Comparison of ENCODE assay signal across 2 cellular contexts in the genomic region with DNA sequence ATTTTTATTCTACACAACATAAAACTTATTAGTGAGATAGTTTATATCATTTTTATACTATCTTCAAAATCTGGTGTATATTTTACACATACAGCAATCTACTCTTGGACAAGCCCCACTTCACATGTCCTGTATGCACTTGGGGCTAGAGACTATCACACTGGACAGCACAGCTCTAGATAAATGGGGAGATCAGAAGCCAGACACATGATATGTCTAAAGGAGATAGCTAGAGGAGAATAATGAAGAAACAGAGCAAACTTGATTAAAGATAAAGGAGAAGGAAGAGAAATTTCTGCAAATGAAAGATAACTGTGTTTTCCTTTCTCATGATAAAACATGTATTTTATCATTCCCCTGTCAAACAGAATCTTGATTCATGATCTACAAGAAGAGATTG.
TF ChIP-seq lines count a peak whose summit lies in the region.

No MANE protein-coding gene starts in this region.

TF ChIP-seq in SK-N-SH treated with all-trans-retinoic acid at 6 μM for 48 hours, 23 proteins besides CTCF, POLR2A, EP300 and RAD21 (continued from another document):
- TF ChIP-seq, protein P1, sequence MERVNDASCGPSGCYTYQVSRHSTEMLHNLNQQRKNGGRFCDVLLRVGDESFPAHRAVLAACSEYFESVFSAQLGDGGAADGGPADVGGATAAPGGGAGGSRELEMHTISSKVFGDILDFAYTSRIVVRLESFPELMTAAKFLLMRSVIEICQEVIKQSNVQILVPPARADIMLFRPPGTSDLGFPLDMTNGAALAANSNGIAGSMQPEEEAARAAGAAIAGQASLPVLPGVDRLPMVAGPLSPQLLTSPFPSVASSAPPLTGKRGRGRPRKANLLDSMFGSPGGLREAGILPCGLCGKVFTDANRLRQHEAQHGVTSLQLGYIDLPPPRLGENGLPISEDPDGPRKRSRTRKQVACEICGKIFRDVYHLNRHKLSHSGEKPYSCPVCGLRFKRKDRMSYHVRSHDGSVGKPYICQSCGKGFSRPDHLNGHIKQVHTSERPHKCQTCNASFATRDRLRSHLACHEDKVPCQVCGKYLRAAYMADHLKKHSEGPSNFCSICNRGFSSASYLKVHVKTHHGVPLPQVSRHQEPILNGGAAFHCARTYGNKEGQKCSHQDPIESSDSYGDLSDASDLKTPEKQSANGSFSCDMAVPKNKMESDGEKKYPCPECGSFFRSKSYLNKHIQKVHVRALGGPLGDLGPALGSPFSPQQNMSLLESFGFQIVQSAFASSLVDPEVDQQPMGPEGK (CRISPR knock-in tag; IDR thresholded peaks at IDR 0.05; ENCODE audit: borderline replicate concordance): no peak
- TF ChIP-seq TCF4 (CRISPR knock-in tag; IDR thresholded peaks at IDR 0.05; ENCODE audit: borderline replicate concordance) (no peak), CSDC2 (CRISPR knock-in tag; IDR thresholded peaks at IDR 0.05) (no peak), OSR1 (CRISPR knock-in tag; IDR thresholded peaks at IDR 0.05) (no peak), ZNF8 (CRISPR knock-in tag; IDR thresholded peaks at IDR 0.05) (no peak)

TF ChIP-seq in SK-N-SH, 30 proteins besides CTCF, POLR2A, EP300 and RAD21 (continued from another document):
- TF ChIP-seq MXI1 (IDR thresholded peaks at IDR 0.05; ENCODE audit: low read depth, low read length) (no peak), ELF1 (IDR thresholded peaks at IDR 0.05) (no peak), FOSL2 (IDR thresholded peaks at IDR 0.05; ENCODE audit: borderline replicate concordance, low read depth) (no peak), TEAD4 (IDR thresholded peaks at IDR 0.05; ENCODE audit: borderline replicate concordance, insufficient read depth) (no peak), RCOR1 (IDR thresholded peaks at IDR 0.05; ENCODE audit: low read length) (no peak), CHD2 (IDR thresholded peaks at IDR 0.05; ENCODE audit: low read length, partially characterized antibody) (no peak), TAF1 (IDR thresholded peaks at IDR 0.05; ENCODE audit: borderline replicate concordance, low read depth, low read length) (no peak), GABPA (IDR thresholded peaks at IDR 0.05; ENCODE audit: low read depth) (no peak), NRF1 (IDR thresholded peaks at IDR 0.05; ENCODE audit: low read depth, low read length) (no peak)
